ENCODE assay signal across 3 cellular contexts in the genomic region with DNA sequence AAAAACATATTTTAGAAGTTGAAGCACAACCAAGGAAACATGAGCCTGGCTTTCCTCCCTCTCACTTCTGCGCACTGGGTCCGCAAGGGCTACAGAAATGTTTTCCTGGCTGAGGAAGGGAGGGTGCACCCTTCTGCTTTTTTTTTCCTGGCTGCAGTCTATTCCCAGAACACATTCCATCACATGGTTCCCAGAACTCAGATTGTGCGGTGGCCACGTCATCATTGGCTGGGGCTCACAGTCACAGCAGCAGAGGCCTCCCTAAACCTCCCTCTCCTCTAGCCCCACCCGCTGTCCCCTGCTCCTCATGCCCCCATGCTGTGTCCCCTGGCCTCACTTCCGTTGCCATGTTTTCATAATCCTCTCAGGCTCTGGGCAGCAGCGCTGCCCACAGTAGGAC. TPM values are rescaled to one million over a fixed set of nuclear protein-coding genes. Genes with fewer than 3 reads are reported as not detected.
"Had no signal": no experiment of that assay in that cellular context is flagged by ENCODE, and none has a peak within 500 bp of the region (broad histone marks: within the 10 kb centered on the region; RNA-seq: fewer than 3 reads in every experiment).

No MANE protein-coding gene starts in this region.

RNA-seq across cellular contexts. Expression of gene RIMBP3B, which starts 5.9 kb away (rescaled TPM):
- total RNA-seq: MCF 10A, PC-9, RPMI7951 had no signal
